Comparison of ENCODE assay signal across 8 cellular contexts in the genomic region with DNA sequence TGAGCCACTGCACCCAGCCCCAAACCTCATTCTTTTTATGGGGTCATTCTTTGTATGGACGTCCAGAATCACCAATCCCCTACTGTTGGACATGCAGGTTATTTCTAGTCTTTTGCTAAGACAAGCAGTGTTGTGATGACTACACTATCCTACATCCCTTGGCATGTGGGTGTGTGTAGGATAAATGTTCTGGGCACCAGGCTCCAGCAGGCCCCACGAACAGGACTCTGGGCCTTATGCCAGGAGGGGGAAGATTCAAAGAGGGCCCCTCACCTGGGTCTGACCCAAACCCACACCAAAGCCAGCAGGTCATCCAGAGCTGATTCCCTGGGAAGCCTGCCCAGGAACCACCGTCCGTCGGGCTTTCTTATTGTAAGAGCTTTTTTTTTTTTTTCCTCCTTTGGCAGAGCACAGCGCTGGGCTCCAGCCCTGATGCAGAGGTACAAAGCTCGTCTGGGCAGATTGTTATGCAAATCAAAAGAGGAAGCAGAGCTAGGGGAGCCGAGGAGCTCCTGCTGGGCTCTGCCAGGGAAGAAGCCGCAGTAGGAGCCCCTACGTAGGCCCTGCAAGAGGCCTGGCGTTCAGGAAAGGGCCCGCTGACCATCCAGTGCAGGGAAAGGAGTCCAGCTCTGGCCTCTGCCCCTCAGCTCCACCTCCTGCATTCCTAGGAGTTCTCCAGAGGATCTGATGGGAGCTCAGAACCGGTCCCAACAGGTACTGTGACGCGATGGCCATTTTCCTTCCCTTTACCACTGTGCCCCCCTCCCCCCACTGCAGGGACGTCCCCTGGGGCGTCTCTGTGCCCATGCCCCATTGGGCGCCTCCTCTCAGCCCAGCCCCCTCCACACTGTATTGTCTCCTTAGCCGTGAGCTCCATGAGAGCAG. TPM values are rescaled to one million over a fixed set of nuclear protein-coding genes. Genes with fewer than 3 reads are reported as not detected.
DNase-seq lines count a peak whose midpoint lies in the region; ATAC-seq, FAIRE-seq and TF ChIP-seq lines count a peak whose summit lies in the region.

No MANE protein-coding gene starts in this region.

- H3K4me1 Mint-ChIP-seq in neural crest cell (peaks cover 10% of the 10 kb centered on the region), endothelial cell (ENCODE audit: unreplicated experiment) (peaks cover 19% of the 10 kb centered on the region)

- H3K27ac ChIP-seq in OCI-LY3 (ENCODE audit: low read length) (no peak overlapping the region), H1 (ENCODE audit: low read depth, low read length) (no peak overlapping the region)

- H3K4me1 ChIP-seq in OCI-LY3 (ENCODE audit: low read length), result peaks cover 15% of the 10 kb centered on the region
- peaks cover 6 to 21% (median 18%) of the 10 kb centered on the region in 4 experiments for H3K4me1 ChIP-seq in H1 (replicated peaks in 1 of 4; ENCODE audit: control insufficient read depth in 3 of 4, insufficient read depth in 4 of 4, low read length in 3 of 4)

- peak overlapping the region; percentile 96; the same call in 1 of the 2 replicates for H2BK12ac ChIP-seq in H1 (ENCODE audit: low read depth, low read length)

- H3K4me2 ChIP-seq in OCI-LY3 (ENCODE audit: low read length) (peak overlapping the region; percentile 56), H1 (ENCODE audit: insufficient read depth in 1 of 2, low read depth in 2 of 2, low read length in 2 of 2) (peak overlapping the region; percentile 51 to 58)

- H3K36me3 Mint-ChIP-seq in neural crest cell (ENCODE audit: low read depth), result no peaks in the 10 kb centered on the region
- peaks cover 4% of the 10 kb centered on the region for H3K36me3 Mint-ChIP-seq in endothelial cell (ENCODE audit: low read depth, unreplicated experiment)

- TF ChIP-seq CTCF in OCI-LY3 (IDR thresholded peaks at IDR 0.05; ENCODE audit: low read depth, low read length) (no peak), H1 (IDR thresholded peaks at IDR 0.05; ENCODE audit: control extremely low read depth in 1 of 3, insufficient read depth in 1 of 3, low read depth in 1 of 3, low read length in 3 of 3) (no peak; a peak in 1 of 4 replicates), neural crest cell (conservative IDR thresholded peaks at IDR 0.05) (no peak), endothelial cell (IDR thresholded peaks at IDR 0.05; ENCODE audit: unreplicated experiment) (no peak)

- no peak overlapping the region for H3K23ac ChIP-seq in H1 (ENCODE audit: insufficient read length)

- H2AK5ac ChIP-seq in H1 (ENCODE audit: low read depth, low read length), result peak overlapping the region; percentile 29; the same call in 1 of the 2 replicates

- peak overlapping the region; percentile 14 for H2BK120ac ChIP-seq in H1 (replicated peaks; ENCODE audit: low read depth, low read length)

- FAIRE-seq in H1 (lab: Jason Lieb, UNC), result no peak

- peaks cover 3% of the 10 kb centered on the region for H3K27me3 Mint-ChIP-seq in neural crest cell (ENCODE audit: low read depth)
- peaks cover 8% of the 10 kb centered on the region for H3K27me3 Mint-ChIP-seq in endothelial cell (ENCODE audit: unreplicated experiment)

- H3K9me3 Mint-ChIP-seq in neural crest cell, result no peaks in the 10 kb centered on the region
- H3K9me3 Mint-ChIP-seq in endothelial cell (ENCODE audit: unreplicated experiment), result no peaks in the 10 kb centered on the region

- CTCF ChIA-PET in H1 (lab: Charles Lee; ENCODE audit: partially characterized antibody), result interaction anchor here (0.6 to 3.2 kb wide), 11 partner anchors 11 to 237 kb away, joined by 3 to 15 read pairs (median 5); a partner anchor contains a TSS

- peak overlapping the region; percentile 99 for H4K91ac ChIP-seq in H1 (replicated peaks; ENCODE audit: insufficient read length, low read length)

- no peaks in the 10 kb centered on the region for H3K23me2 ChIP-seq in H1 (ENCODE audit: low read depth, low read length)

- peak overlapping the region; percentile 28 for H3K4ac ChIP-seq in H1 (replicated peaks; ENCODE audit: insufficient read length, low read depth, low read length)

- H3K79me1 ChIP-seq in H1 (ENCODE audit: low read depth, low read length), result no peaks in the 10 kb centered on the region

- peak overlapping the region; percentile 50 for H3K27ac Mint-ChIP-seq in neural crest cell (ENCODE audit: unreplicated experiment)
- no peak overlapping the region for H3K27ac Mint-ChIP-seq in endothelial cell (ENCODE audit: unreplicated experiment)

- H3K56ac ChIP-seq in H1 (replicated peaks; ENCODE audit: insufficient read length, low read depth, low read length), result no peak overlapping the region

- H4K5ac ChIP-seq in H1 (ENCODE audit: insufficient read length, low read depth, low read length), result peak overlapping the region; percentile 58

- H3K9ac ChIP-seq in OCI-LY3 (ENCODE audit: low read length) (no peak overlapping the region), H1 (replicated peaks in 1 of 4; ENCODE audit: extremely low read depth in 1 of 4, low read depth in 3 of 4, low read length in 3 of 4) (peak overlapping the region in 1 of 4 experiments; percentile 2; a peak in 2 of 7 replicates)

- H3K4me3 ChIP-seq in OCI-LY3 (ENCODE audit: low read length) (peak overlapping the region; percentile 19), H1 (ENCODE audit: extremely low read depth in 1 of 4, insufficient read depth in 2 of 4, low read depth in 3 of 4, low read length in 4 of 4) (peak overlapping the region in 3 of 4 experiments; percentile 15 to 30 (median 26); a peak in 3 of 8 replicates)

- H3K9me3 ChIP-seq in OCI-LY3 (ENCODE audit: insufficient read depth, low read length), result no peaks in the 10 kb centered on the region
- H3K9me3 ChIP-seq in H1 (ENCODE audit: insufficient read depth in 2 of 2, low read depth in 1 of 2, low read length in 1 of 2), result no peaks in the 10 kb centered on the region

- no peaks in the 10 kb centered on the region for H3K36me3 ChIP-seq in OCI-LY3 (replicated peaks; ENCODE audit: low read depth, low read length)
- no peaks in the 10 kb centered on the region for H3K36me3 ChIP-seq in H1 (ENCODE audit: control insufficient read depth in 2 of 4, insufficient read depth in 4 of 4, low read length in 3 of 4)

- peak overlapping the region; percentile 95 for H3K18ac ChIP-seq in H1 (ENCODE audit: extremely low read depth, low read length)

- TF ChIP-seq POLR2A in H1 (IDR thresholded peaks at IDR 0.05; ENCODE audit: control extremely low read depth in 1 of 2, low read depth in 2 of 2, low read length in 2 of 2), result 0 out of 3 replicates have a peak, but pooled peaks of 1 of the 2 experiments have one; percentile 34

- H2AFZ ChIP-seq in OCI-LY3 (ENCODE audit: low read depth, low read length), result peak overlapping the region; percentile 59
- H2AFZ ChIP-seq in H1 (ENCODE audit: low read length), result no peak overlapping the region

- H3K4me3 Mint-ChIP-seq in neural crest cell (no peak overlapping the region), endothelial cell (ENCODE audit: unreplicated experiment) (no peak overlapping the region)

- TF ChIP-seq RAD21 in H1 (IDR thresholded peaks at IDR 0.05 in 1 of 2, conservative IDR thresholded peaks at IDR 0.05 in 1 of 2; ENCODE audit: low read depth in 2 of 2, low read length in 2 of 2), result no peak; a peak in 1 of 4 replicates

- H3K79me2 ChIP-seq in OCI-LY3 (ENCODE audit: low read length) (no peaks in the 10 kb centered on the region), H1 (ENCODE audit: control insufficient read depth in 1 of 2, insufficient read depth in 2 of 2, low read length in 2 of 2) (no peaks in the 10 kb centered on the region)

- TF ChIP-seq EP300 in H1 (IDR thresholded peaks at IDR 0.05; ENCODE audit: borderline replicate concordance in 1 of 2, low read depth in 2 of 2, low read length in 2 of 2), result no peak; a peak in 1 of 3 replicates

- peak overlapping the region; percentile 73; the same call in 1 of the 2 replicates for H4K8ac ChIP-seq in H1 (ENCODE audit: extremely low read depth, insufficient read depth, low read length)

- no peak overlapping the region for H3K14ac ChIP-seq in H1 (ENCODE audit: insufficient read length)

- peak overlapping the region; percentile 94 for H2BK5ac ChIP-seq in H1 (ENCODE audit: low read depth, low read length)

- POLR2A ChIA-PET in H1 (lab: Charles Lee; ENCODE audit: partially characterized antibody), result interaction anchor here (0.7 to 1.8 kb wide), 13 partner anchors 10 to 122 kb away, joined by 3 to 12 read pairs (median 3); a partner anchor contains a TSS

- H3K27me3 ChIP-seq in OCI-LY3 (ENCODE audit: low read depth, low read length) (peaks cover 37% of the 10 kb centered on the region), H1 (replicated peaks in 1 of 4; ENCODE audit: control insufficient read depth in 3 of 4, extremely low read depth in 1 of 4, insufficient read depth in 3 of 4, low read length in 3 of 4) (no peaks in the 10 kb centered on the region)

- ATAC-seq in HG03045 (IDR thresholded peaks at IDR 0.05; ENCODE audit: unreplicated experiment) (peak; percentile 76), HG02852 (IDR thresholded peaks at IDR 0.05; ENCODE audit: unreplicated experiment) (no peak)

- peak; percentile 35 for DNase-seq in stimulated activated CD4-positive, alpha-beta T cell treated with anti-CD3 and anti-CD28 coated beads, Interleukin-1b, Interleukin-23, amount 100 ng/mL, for 48 hours
- no peak for DNase-seq in stimulated activated CD4-positive, alpha-beta T cell treated with anti-CD3 and anti-CD28 coated beads, Interleukin-4, amount 100 ng/mL, for 24 hours
- DNase-seq in H1 (ENCODE audit: low read depth in 1 of 2, low spot score in 2 of 2) (peak; percentile 75 to 85), neural crest cell (ENCODE audit: low read depth, low spot score) (peak; percentile 12), endothelial cell (ENCODE audit: low spot score) (no peak)

- H4K20me1 ChIP-seq in OCI-LY3 (ENCODE audit: insufficient read depth, low read length) (no peaks in the 10 kb centered on the region), H1 (replicated peaks in 1 of 2; ENCODE audit: control insufficient read depth in 1 of 2, insufficient read depth in 2 of 2, low read length in 2 of 2) (no peaks in the 10 kb centered on the region)

- peak overlapping the region; percentile 97; the same call in 1 of the 2 replicates for H2BK20ac ChIP-seq in H1 (ENCODE audit: low read length)

- peak overlapping the region; percentile 81 for H2BK15ac ChIP-seq in H1 (ENCODE audit: low read length)

- WGBS in H1 (ENCODE audit: extremely low coverage in 1 of 2, insufficient coverage in 1 of 2, insufficient read length in 1 of 2, insufficient replicate concordance in 2 of 2, low coverage in 1 of 2, low lambda C conversion rate in 2 of 2, missing lambda C conversion rate in 1 of 2), 2 experiments, result 22% methylated on average over 16 of the region's 19 CpGs; no CpG with 5 or more reads in 1 of the 2 experiments

RNA-seq across cellular contexts. Expression of a gene that starts 29.0 kb away (rescaled TPM):
- total RNA-seq in H1 (2021; fragmentation: NEBNext Ultra II Directional; extraction: Animal tissue kit (Norgen Biotek cat#: 25700)), result 28.0 and 32.1 TPM in 2 replicates
- polyA plus RNA-seq in H1 (2011; rRNA removed), result 15.8 and 22.5 TPM in 2 replicates
- 14.1 TPM for polyA plus RNA-seq in H1 (2011; cell fraction: cytosol; rRNA removed)
- 23.4 TPM for polyA plus RNA-seq in H1 (2011; cell fraction: nucleus; rRNA removed)
- polyA plus RNA-seq in H1 (2012, experiment 1 of 2), result 14.0 to 24.5 TPM (median 23.1 TPM) in 4 replicates
- 21.8 TPM for polyA plus RNA-seq in H1 (2012, experiment 2 of 2)
- polyA plus RNA-seq in H1 (2013, experiment 1 of 2), result 25.4 TPM
- 27.3 TPM for polyA plus RNA-seq in H1 (2013, experiment 2 of 2)
- 14.0 and 17.4 TPM in 2 replicates for polyA minus RNA-seq in H1 (2011; rRNA and poly(A)+ RNA removed)
- 17.1 TPM for polyA minus RNA-seq in H1 (2011; cell fraction: cytosol; rRNA and poly(A)+ RNA removed)
- polyA minus RNA-seq in H1 (2011; cell fraction: nucleus; rRNA and poly(A)+ RNA removed), result 12.8 TPM
- total RNA-seq in neural crest cell (14.8 and 15.7 TPM in 2 replicates), endothelial cell (ENCODE audit: unreplicated experiment) (143 TPM)

RNA-seq across cellular contexts. Expression of a gene that starts 44.9 kb away (rescaled TPM):
- 6.8 and 8.6 TPM in 2 replicates for total RNA-seq in H1 (2021; fragmentation: NEBNext Ultra II Directional; extraction: Animal tissue kit (Norgen Biotek cat#: 25700))
- polyA plus RNA-seq in H1 (2011; rRNA removed), result 8.5 and 10.9 TPM in 2 replicates
- 9.5 TPM for polyA plus RNA-seq in H1 (2011; cell fraction: cytosol; rRNA removed)
- polyA plus RNA-seq in H1 (2011; cell fraction: nucleus; rRNA removed), result 42.5 TPM
- polyA plus RNA-seq in H1 (2012, experiment 1 of 2), result 4.2 to 9.7 TPM (median 8.0 TPM) in 4 replicates
- 6.3 TPM for polyA plus RNA-seq in H1 (2012, experiment 2 of 2)
- polyA plus RNA-seq in H1 (2013, experiment 1 of 2), result 3.9 TPM
- 3.0 TPM for polyA plus RNA-seq in H1 (2013, experiment 2 of 2)
- polyA minus RNA-seq in H1 (2011; rRNA and poly(A)+ RNA removed), result 7.4 and 8.6 TPM in 2 replicates
- polyA minus RNA-seq in H1 (2011; cell fraction: cytosol; rRNA and poly(A)+ RNA removed), result 9.8 TPM
- polyA minus RNA-seq in H1 (2011; cell fraction: nucleus; rRNA and poly(A)+ RNA removed), result 18.5 TPM
- total RNA-seq in neural crest cell, result 2.8 TPM in 2 replicates
- total RNA-seq in endothelial cell (ENCODE audit: unreplicated experiment), result 56.3 TPM

Comparison
In these comparisons a context has a peak if more than half of its experiments do, and no peak if none do; other contexts are left out.
1. DNase-seq: peak in stimulated activated CD4-positive, alpha-beta T cell treated with anti-CD3 and anti-CD28 coated beads, Interleukin-1b, Interleukin-23, amount 100 ng/mL, for 48 hours (single experiment), H1 (2 of 2) and neural crest cell (single experiment); none in stimulated activated CD4-positive, alpha-beta T cell treated with anti-CD3 and anti-CD28 coated beads, Interleukin-4, amount 100 ng/mL, for 24 hours (single experiment) and endothelial cell (single experiment).